Comparison of ENCODE assay signal across 1 cellular context in genomic region chr6:149962461-149963211, GRCh38.
TF ChIP-seq lines count a peak whose summit lies in the region.

No MANE protein-coding gene starts in this region.

TF ChIP-seq in HepG2, 621 proteins besides CTCF, POLR2A, EP300 and RAD21:
- TF ChIP-seq HOMEZ (CRISPR knock-in tag; IDR thresholded peaks at IDR 0.05; ENCODE audit: low read depth) (no peak), POLR2G (IDR thresholded peaks at IDR 0.05; ENCODE audit: low read depth, low read length) (no peak), RERE (CRISPR knock-in tag; IDR thresholded peaks at IDR 0.05; ENCODE audit: low read depth) (no peak), ZUFSP (CRISPR knock-in tag; IDR thresholded peaks at IDR 0.05; ENCODE audit: borderline replicate concordance) (no peak), ZNF367 (CRISPR knock-in tag; IDR thresholded peaks at IDR 0.05; ENCODE audit: borderline replicate concordance) (no peak), SMAD1 (CRISPR knock-in tag; IDR thresholded peaks at IDR 0.05; ENCODE audit: borderline replicate concordance, low read depth) (no peak), ATF5 (CRISPR knock-in tag; IDR thresholded peaks at IDR 0.05; ENCODE audit: low read depth) (no peak), ZNF768 (CRISPR knock-in tag; IDR thresholded peaks at IDR 0.05) (no peak), TEAD3 (CRISPR knock-in tag; optimal IDR thresholded peaks at IDR 0.05; ENCODE audit: borderline replicate concordance) (no peak), NRL (CRISPR knock-in tag; IDR thresholded peaks at IDR 0.05; ENCODE audit: borderline replicate concordance) (no peak), ZNF644 (CRISPR knock-in tag; IDR thresholded peaks at IDR 0.05; ENCODE audit: low read depth) (no peak), ZNF619 (CRISPR knock-in tag; IDR thresholded peaks at IDR 0.05) (no peak)
